In the genomic region with DNA sequence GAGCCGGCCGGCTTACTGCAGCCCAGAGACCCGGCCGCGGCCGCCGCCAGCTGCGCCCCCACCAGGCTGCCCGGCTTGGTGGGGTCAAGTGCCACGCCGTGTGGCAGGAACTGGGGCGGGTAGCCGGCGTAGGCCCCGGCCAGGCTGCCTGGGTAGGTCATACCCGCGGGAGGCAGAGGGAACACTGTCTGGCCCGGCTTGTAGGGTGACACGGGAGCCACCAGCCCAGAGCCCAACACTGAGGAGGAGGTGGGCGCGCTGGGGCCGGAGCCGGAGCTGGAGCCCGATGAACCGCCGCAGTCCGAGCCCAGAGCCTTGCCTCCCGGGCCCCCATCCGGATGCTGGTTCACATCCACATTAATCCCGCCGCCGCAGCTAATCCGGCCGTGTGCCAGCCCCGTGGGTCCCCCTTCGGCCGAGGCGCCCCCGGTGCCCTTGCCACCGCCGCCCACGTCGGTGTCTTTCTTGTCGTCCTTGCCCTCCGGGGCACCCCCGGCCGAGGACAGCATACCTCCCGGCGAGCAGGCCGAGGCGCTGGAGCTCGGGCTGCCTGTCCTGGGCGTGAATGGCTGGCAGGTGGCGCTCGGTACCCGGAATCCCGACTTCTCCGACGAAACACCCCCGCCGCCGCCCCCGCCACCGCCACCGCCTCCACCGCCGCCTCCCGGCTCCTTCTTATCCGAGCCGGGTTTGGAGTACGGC, we compare ENCODE assay signal across 8 cellular contexts. TPM values are rescaled to one million over a fixed set of nuclear protein-coding genes. Genes with fewer than 3 reads are reported as not detected.
DNase-seq lines count a peak whose midpoint lies in the region; ATAC-seq and TF ChIP-seq lines count a peak whose summit lies in the region.

No MANE protein-coding gene starts in this region.

- H3K27me3 ChIP-seq in H9 (ENCODE audit: insufficient read depth, low read length) (peaks cover 71% of the 10 kb centered on the region), neuron (ENCODE audit: insufficient read depth, low read length) (no peaks in the 10 kb centered on the region)

- no CpG with 5 or more reads among the region's 71 CpGs for WGBS in H9 (ENCODE audit: extremely low coverage, insufficient read length, low lambda C conversion rate)

- H3K4ac ChIP-seq in H9 (ENCODE audit: low read depth, low read length) = no peak overlapping the region

- peak; percentile 76 for TF ChIP-seq CTCF in H9 (conservative IDR thresholded peaks at IDR 0.05)
- TF ChIP-seq CTCF in glutamatergic neuron (IDR thresholded peaks at IDR 0.05; ENCODE audit: partially characterized antibody, unreplicated experiment) = peak; percentile 31

- H3T11ph ChIP-seq in H9 (ENCODE audit: low read length) = no peak overlapping the region

- no peak overlapping the region for H3K18ac ChIP-seq in H9 (ENCODE audit: insufficient read length, low read depth, low read length)

- H3K9me3 ChIP-seq in H9 (ENCODE audit: control insufficient read depth, low read depth, low read length) (no peaks in the 10 kb centered on the region), neuron (ENCODE audit: low read length) (peaks cover 3% of the 10 kb centered on the region)

- H3K9ac ChIP-seq in H9 (ENCODE audit: extremely low read depth, insufficient read length, low read length) = no peak overlapping the region

- no peak overlapping the region for H3K56ac ChIP-seq in H9 (ENCODE audit: insufficient read length, low read depth, low read length)

- no peaks in the 10 kb centered on the region; the same call in none of the 2 replicates for H3K4me1 ChIP-seq in H9 (ENCODE audit: insufficient read depth, low read length)
- H3K4me1 ChIP-seq in neuron (ENCODE audit: insufficient read depth, low read length) = peaks cover 13% of the 10 kb centered on the region

- no peak overlapping the region for H3K27ac Mint-ChIP-seq in H9
- H3K27ac Mint-ChIP-seq in activated naive CD4-positive, alpha-beta T cell treated with anti-CD3 and anti-CD28 coated beads, Interleukin-2, amount 50 U/mL, for 24 hours = no peak overlapping the region
- H3K27ac Mint-ChIP-seq in glutamatergic neuron (ENCODE audit: unreplicated experiment) = no peak overlapping the region

- no peak overlapping the region for H2BK120ac ChIP-seq in H9 (ENCODE audit: low read depth, low read length, poor library complexity, severe bottlenecking)

- no peaks in the 10 kb centered on the region for H3K79me2 ChIP-seq in H9 (ENCODE audit: insufficient read depth, low read length)

- H3K27me3 Mint-ChIP-seq in H9 (ENCODE audit: low read depth) (peaks cover 98% of the 10 kb centered on the region), glutamatergic neuron (ENCODE audit: unreplicated experiment) (peaks cover 29% of the 10 kb centered on the region)
- H3K27me3 Mint-ChIP-seq in activated naive CD4-positive, alpha-beta T cell treated with anti-CD3 and anti-CD28 coated beads, Interleukin-2, amount 50 U/mL, for 24 hours = peaks cover 37% of the 10 kb centered on the region

- ATAC-seq in HG03565 (IDR thresholded peaks at IDR 0.05; ENCODE audit: unreplicated experiment) = no peak

- peak overlapping the region; percentile 85 for H3K4me3 ChIP-seq in neuron (ENCODE audit: low read length)

- no peak overlapping the region for H3K23ac ChIP-seq in H9 (ENCODE audit: insufficient read length, low read depth, low read length)

- no peaks in the 10 kb centered on the region for H4K20me1 ChIP-seq in H9 (ENCODE audit: control insufficient read depth, insufficient read depth, insufficient read length)

- no peak overlapping the region for H2BK5ac ChIP-seq in H9 (ENCODE audit: insufficient read length, low read length)

- peak; percentile 53 for DNase-seq in CD1c-positive myeloid dendritic cell (ENCODE audit: extremely low spot score)
- DNase-seq in H9 = peak; percentile 76
- peak; percentile 54 to 68 for DNase-seq in NOMO-1 (lab: John Stamatoyannopoulos, UW; ENCODE audit: unreplicated experiment in 2 of 2)
- DNase-seq in glutamatergic neuron = peak; percentile 84
- DNase-seq in cortex of kidney (lab: John Stamatoyannopoulos, UW) = no peak

- H3K14ac ChIP-seq in H9 (ENCODE audit: insufficient read depth, low read length) = no peak overlapping the region; the same call in 1 of the 2 replicates

- H2BK15ac ChIP-seq in H9 (ENCODE audit: low read depth, low read length) = no peak overlapping the region

- no peak overlapping the region for H2AFZ ChIP-seq in H9 (ENCODE audit: low read length)
- peak overlapping the region; percentile 99 for H2AFZ ChIP-seq in neuron (ENCODE audit: low read depth, low read length)

- no peak overlapping the region for H2BK12ac ChIP-seq in H9 (ENCODE audit: insufficient read length, low read depth, low read length)

- H2AK5ac ChIP-seq in H9 (ENCODE audit: insufficient read length, low read length) = no peak overlapping the region

- H4K8ac ChIP-seq in H9 (replicated peaks; ENCODE audit: insufficient read length, low read depth, low read length) = no peak overlapping the region

- H3K4me3 Mint-ChIP-seq in H9 (peak overlapping the region in 1 of 2 experiments; percentile 78; a peak in 4 of 5 replicates), glutamatergic neuron (ENCODE audit: unreplicated experiment) (peak overlapping the region; percentile 95)
- H3K4me3 Mint-ChIP-seq in activated naive CD4-positive, alpha-beta T cell treated with anti-CD3 and anti-CD28 coated beads, Interleukin-2, amount 50 U/mL, for 24 hours = peak overlapping the region; percentile 84

- peak overlapping the region; percentile 11 for H3K4me2 ChIP-seq in H9 (ENCODE audit: insufficient read depth, insufficient read length, low read length)

- no peak overlapping the region for H2BK20ac ChIP-seq in H9 (ENCODE audit: low read depth, low read length, poor library complexity, severe bottlenecking)

- H3K4me1 Mint-ChIP-seq in H9 = peaks cover 27 to 43% of the 10 kb centered on the region in 2 experiments
- H3K4me1 Mint-ChIP-seq in activated naive CD4-positive, alpha-beta T cell treated with anti-CD3 and anti-CD28 coated beads, Interleukin-2, amount 50 U/mL, for 24 hours = peaks cover 33% of the 10 kb centered on the region
- H3K4me1 Mint-ChIP-seq in glutamatergic neuron (ENCODE audit: low read depth, unreplicated experiment) = peaks cover 9% of the 10 kb centered on the region

- H4K91ac ChIP-seq in H9 (ENCODE audit: insufficient read length, low read depth, low read length) = no peak overlapping the region

- H3K36me3 Mint-ChIP-seq in H9 (ENCODE audit: insufficient read depth in 1 of 3, low read depth in 3 of 3) (no peaks in the 10 kb centered on the region; a peak in 1 of 7 replicates), glutamatergic neuron (ENCODE audit: unreplicated experiment) (no peaks in the 10 kb centered on the region)
- H3K36me3 Mint-ChIP-seq in activated naive CD4-positive, alpha-beta T cell treated with anti-CD3 and anti-CD28 coated beads, Interleukin-2, amount 50 U/mL, for 24 hours = peaks cover 1% of the 10 kb centered on the region

- H3K79me1 ChIP-seq in H9 (ENCODE audit: insufficient read depth, low read depth, low read length, poor library complexity, severe bottlenecking) = no peaks in the 10 kb centered on the region

- H3K36me3 ChIP-seq in neuron (ENCODE audit: insufficient read depth, low read length) = peaks cover 9% of the 10 kb centered on the region

- H4K5ac ChIP-seq in H9 (ENCODE audit: insufficient read length, low read depth, low read length) = no peak overlapping the region

- peaks cover 37% of the 10 kb centered on the region for H3K23me2 ChIP-seq in H9 (ENCODE audit: insufficient read length, low read depth, low read length, poor library complexity, severe bottlenecking)

- no peak overlapping the region for H3K27ac ChIP-seq in H9 (ENCODE audit: insufficient read length, low read depth, low read length)

- H3K9me3 Mint-ChIP-seq in H9 (peaks cover 2 to 8% of the 10 kb centered on the region in 2 experiments; a peak in 2 of 5 replicates), glutamatergic neuron (ENCODE audit: unreplicated experiment) (peaks cover 27% of the 10 kb centered on the region)
- no peaks in the 10 kb centered on the region for H3K9me3 Mint-ChIP-seq in activated naive CD4-positive, alpha-beta T cell treated with anti-CD3 and anti-CD28 coated beads, Interleukin-2, amount 50 U/mL, for 24 hours

RNA-seq across cellular contexts. Expression of gene ZNF503, which starts 2.0 kb away (rescaled TPM):
- 0.09 and 0.13 TPM in 2 replicates for total RNA-seq in H9 (2021)
- total RNA-seq in glutamatergic neuron (ENCODE audit: unreplicated experiment) = 5.6 TPM

RNA-seq across cellular contexts. Expression of gene LRMDA, which starts 31.8 kb away (rescaled TPM):
- total RNA-seq in H9 (2021) (1.8 and 2.1 TPM in 2 replicates), glutamatergic neuron (ENCODE audit: unreplicated experiment) (2.1 TPM)
